Comparison of ENCODE assay signal across 13 cellular contexts in the genomic region with DNA sequence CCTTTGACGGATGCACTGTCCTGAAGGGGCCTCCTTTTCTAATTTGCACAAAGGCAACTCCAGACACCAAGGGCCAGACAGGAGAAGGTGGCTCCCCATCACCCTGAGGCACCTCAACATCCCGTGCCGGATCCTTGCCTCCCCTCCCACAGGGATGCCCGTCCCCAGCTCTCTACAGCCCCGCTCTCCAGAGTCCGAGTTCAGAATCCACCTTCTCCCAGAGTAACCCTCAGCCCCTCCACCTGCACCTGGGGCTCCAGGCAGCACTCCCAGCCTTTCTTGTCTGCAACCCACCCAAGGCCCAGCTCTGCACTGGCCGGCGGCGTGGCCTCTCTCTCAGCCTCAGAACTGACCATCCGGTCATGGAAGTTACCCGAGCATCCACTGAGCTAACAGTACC. TPM values are rescaled to one million over a fixed set of nuclear protein-coding genes. Genes with fewer than 3 reads are reported as not detected.
"Had no signal": no experiment of that assay in that cellular context is flagged by ENCODE, and none has a peak within 500 bp of the region (broad histone marks: within the 10 kb centered on the region; RNA-seq: fewer than 3 reads in every experiment).

No MANE protein-coding gene starts in this region.

- H3K36me3 Mint-ChIP-seq: naive B cell had no signal

- H3K9me3 Mint-ChIP-seq: naive B cell; T-helper 2 cell treated with Interferon-gamma antibody and Interleukin-4, amounts not matched to agents 5 μg/mL and 100 μg/mL, for 36 hours had no signal

- H3K27me3 Mint-ChIP-seq: naive B cell had no signal

- H3K9me3 ChIP-seq: psoas muscle, right lobe of liver had no signal

- H3K27ac Mint-ChIP-seq: T-helper 2 cell treated with Interferon-gamma antibody and Interleukin-4, amounts not matched to agents 5 μg/mL and 100 μg/mL, for 36 hours had no signal

- ATAC-seq: esophagus mucosa, left cardiac atrium, psoas muscle, right lobe of liver had no signal

- H3K4me3 Mint-ChIP-seq: T-helper 2 cell treated with Interferon-gamma antibody and Interleukin-4, amounts not matched to agents 5 μg/mL and 100 μg/mL, for 36 hours had no signal

- DNase-seq: activated CD4-positive, alpha-beta T cell treated with anti-CD3 and anti-CD28 coated beads for 1 hour; activated gamma-delta T cell; left cardiac atrium; naive B cell; psoas muscle; right lobe of liver; stimulated activated naive CD4-positive, alpha-beta T cell; trophoblast cell had no signal

RNA-seq across cellular contexts. Expression of gene CLEC17A, which starts 15.8 kb away (rescaled TPM):
- total RNA-seq: chondrocyte, dermis microvascular lymphatic vessel endothelial cell, fibroblast of villous mesenchyme, left cardiac atrium, psoas muscle, right lobe of liver had no signal
